8 cellular contexts compared by ENCODE assay signal in genomic region chr11:697028-697491, GRCh38. TPM values are rescaled to one million over a fixed set of nuclear protein-coding genes. Genes with fewer than 3 reads are reported as not detected.
DNase-seq lines count a peak whose midpoint lies in the region; ATAC-seq, FAIRE-seq and TF ChIP-seq lines count a peak whose summit lies in the region.

No MANE protein-coding gene starts in this region.

- TF ChIP-seq POLR2A in upper lobe of left lung (IDR thresholded peaks at IDR 0.05): peak in 1 of 4 donors; percentile 31

- H3K27me3 ChIP-seq in right atrium auricular region (no peaks in the 10 kb centered on the region), upper lobe of left lung (no peaks in the 10 kb centered on the region), small intestine (ENCODE audit: control insufficient read depth in 2 of 2, insufficient read depth in 2 of 2, low read length in 2 of 2) (no peaks in the 10 kb centered on the region)

- H3K4me1 Mint-ChIP-seq in activated T-helper 17 cell treated with anti-CD3 and anti-CD28 coated beads, Interleukin-2, amount 50 U/mL, for 72 hours: peaks cover 19% of the 10 kb centered on the region

- peak overlapping the region; percentile 89 for H3K4me3 Mint-ChIP-seq in activated T-helper 17 cell treated with anti-CD3 and anti-CD28 coated beads, Interleukin-2, amount 50 U/mL, for 72 hours

- H3K27ac Mint-ChIP-seq in activated T-helper 17 cell treated with anti-CD3 and anti-CD28 coated beads, Interleukin-2, amount 50 U/mL, for 72 hours: peak overlapping the region; percentile 72

- no peak for ATAC-seq in activated T-helper 17 cell treated with anti-CD3 and anti-CD28 coated beads, Interleukin-2, amount 50 U/mL, for 72 hours (replicated peaks)
- ATAC-seq in upper lobe of left lung (ENCODE audit: low FRiP score in 2 of 2) (peak in 1 of 2 donors; percentile 2), GM18519 (IDR thresholded peaks at IDR 0.05; ENCODE audit: low FRiP score, unreplicated experiment) (no peak), HG02763 (IDR thresholded peaks at IDR 0.05; ENCODE audit: unreplicated experiment) (no peak)

- TF ChIP-seq EP300 in upper lobe of left lung (IDR thresholded peaks at IDR 0.05): no peak

- no peaks in the 10 kb centered on the region for H3K9me3 ChIP-seq in right atrium auricular region
- no peaks in the 10 kb centered on the region for H3K9me3 ChIP-seq in upper lobe of left lung
- no peaks in the 10 kb centered on the region for H3K9me3 ChIP-seq in small intestine (ENCODE audit: control insufficient read depth, low read depth)

- no peaks in the 10 kb centered on the region for H3K9me3 Mint-ChIP-seq in activated T-helper 17 cell treated with anti-CD3 and anti-CD28 coated beads, Interleukin-2, amount 50 U/mL, for 72 hours

- no peak for TF ChIP-seq CTCF in right atrium auricular region (IDR thresholded peaks at IDR 0.05)
- TF ChIP-seq CTCF in upper lobe of left lung (IDR thresholded peaks at IDR 0.05): no peak

- H3K36me3 Mint-ChIP-seq in activated T-helper 17 cell treated with anti-CD3 and anti-CD28 coated beads, Interleukin-2, amount 50 U/mL, for 72 hours (ENCODE audit: low read depth): peaks cover 12% of the 10 kb centered on the region

- H3K36me3 ChIP-seq in right atrium auricular region (no peaks in the 10 kb centered on the region), upper lobe of left lung (peaks cover 0 to 13% (median 12%) of the 10 kb centered on the region in 4 donors), small intestine (ENCODE audit: control insufficient read depth in 2 of 2, insufficient read depth in 2 of 2, low read length in 2 of 2) (no peaks in the 10 kb centered on the region)

- no peaks in the 10 kb centered on the region for H3K27me3 Mint-ChIP-seq in activated T-helper 17 cell treated with anti-CD3 and anti-CD28 coated beads, Interleukin-2, amount 50 U/mL, for 72 hours

- 59 to 69% methylated on average over 8 to 9 of the region's 9 CpGs for WGBS in upper lobe of left lung, 2 donors
- WGBS in small intestine, 3 donors: 65 to 80% (median 76%) methylated on average over 9 of the region's 9 CpGs

- H3K27ac ChIP-seq in right atrium auricular region (peak overlapping the region; percentile 99 to 100), upper lobe of left lung (peak overlapping the region; percentile 99 to 100 (median 100)), small intestine (ENCODE audit: low read depth in 1 of 2, low read length in 1 of 2) (no peak overlapping the region)

- H3K4me1 ChIP-seq in right atrium auricular region: peaks cover 0 to 33% of the 10 kb centered on the region in 2 donors
- peaks cover 29 to 47% (median 34%) of the 10 kb centered on the region in 4 donors for H3K4me1 ChIP-seq in upper lobe of left lung
- peaks cover 0 to 9% of the 10 kb centered on the region in 2 donors for H3K4me1 ChIP-seq in small intestine (ENCODE audit: control insufficient read depth in 2 of 2, insufficient read depth in 1 of 2, low read depth in 1 of 2, low read length in 1 of 2)

- no peak overlapping the region for H3K4me3 ChIP-seq in right atrium auricular region
- peak overlapping the region in 1 of 4 donors; percentile 87 for H3K4me3 ChIP-seq in upper lobe of left lung
- H3K4me3 ChIP-seq in small intestine (ENCODE audit: low read depth in 1 of 2, low read length in 2 of 2): peak overlapping the region in 1 of 2 donors; percentile 69

- DNase-seq in right atrium auricular region (ENCODE audit: low spot score) (no peak), cardiac septum (ENCODE audit: low spot score) (no peak), kidney tubule cell (ENCODE audit: low spot score) (peak; percentile 92), upper lobe of left lung (no peak), small intestine (no peak)

- intact Hi-C loops in cardiac septum (cut with DNase I): no loop called here

- FAIRE-seq in small intestine (lab: Jason Lieb, UNC): no peak

RNA-seq across cellular contexts. Expression of gene TMEM80, which starts 1.4 kb away (rescaled TPM):
- 10 to 100 TPM; 12.5 to 20.7 TPM for total RNA-seq in right atrium auricular region
- 15.5 TPM for total RNA-seq in cardiac septum
- 10 to 100 TPM; 11.7 to 14.6 TPM for total RNA-seq in activated T-helper 17 cell treated with anti-CD3 and anti-CD28 coated beads, Interleukin-2, amount 50 U/mL, for 72 hours
- 10 to 100 TPM; 28.6 to 62.9 (median 36.1) TPM for total RNA-seq in upper lobe of left lung
- polyA plus RNA-seq in small intestine: 10 to 100 TPM; 11.9 to 22.4 (median 20.1) TPM

RNA-seq across cellular contexts. Expression of gene DEAF1, which starts 2.0 kb away (rescaled TPM):
- 10 to 100 TPM; 15.5 to 26.6 TPM for total RNA-seq in right atrium auricular region
- 21.3 TPM for total RNA-seq in cardiac septum
- 10 to 100 TPM; 43.2 to 56.0 TPM for total RNA-seq in activated T-helper 17 cell treated with anti-CD3 and anti-CD28 coated beads, Interleukin-2, amount 50 U/mL, for 72 hours
- 10 to 100 TPM; 23.9 to 87.3 (median 35.6) TPM for total RNA-seq in upper lobe of left lung
- 10 to 100 TPM; 18.2 to 39.6 (median 35.4) TPM for polyA plus RNA-seq in small intestine

RNA-seq across cellular contexts. Expression of gene EPS8L2, which starts 9.0 kb away (rescaled TPM):
- total RNA-seq in right atrium auricular region (1 to 10 TPM; 4.7 to 7.5 TPM), cardiac septum (2.3 TPM), upper lobe of left lung (100 to 1,000 TPM; 120 to 497 (median 199) TPM)
- 10 to 100 TPM; 23.6 to 34.6 TPM for total RNA-seq in activated T-helper 17 cell treated with anti-CD3 and anti-CD28 coated beads, Interleukin-2, amount 50 U/mL, for 72 hours
- 1,000 to 10,000 TPM in 2 of 3 donors, 10 to 100 TPM in 1; 90.2 to 1,255 (median 1,014) TPM for polyA plus RNA-seq in small intestine

RNA-seq across cellular contexts. Expression of gene TALDO1, which starts 50.2 kb away (rescaled TPM):
- total RNA-seq in right atrium auricular region: 100 to 1,000 TPM in 1 of 2 donors, 10 to 100 TPM in 1; 90.3 to 111 TPM
- 92.4 TPM for total RNA-seq in cardiac septum
- 100 to 1,000 TPM; 131 to 255 TPM for total RNA-seq in activated T-helper 17 cell treated with anti-CD3 and anti-CD28 coated beads, Interleukin-2, amount 50 U/mL, for 72 hours
- total RNA-seq in upper lobe of left lung: 100 to 1,000 TPM; 163 to 313 (median 217) TPM
- 100 to 1,000 TPM; 163 to 188 (median 184) TPM for polyA plus RNA-seq in small intestine

RNA-seq across cellular contexts. Expression of gene DRD4, which starts 60.0 kb away (rescaled TPM):
- total RNA-seq in right atrium auricular region (not detected), cardiac septum (0.81 TPM), upper lobe of left lung (1 to 10 TPM in 3 of 6 donors, under 1 TPM in 1, not detected in 2; 0.54 to 4.2 (median 1.5) TPM)
- 1 to 10 TPM in 1 of 2 donors, under 1 TPM in 1; 0.48 to 3.8 TPM for total RNA-seq in activated T-helper 17 cell treated with anti-CD3 and anti-CD28 coated beads, Interleukin-2, amount 50 U/mL, for 72 hours
- 1 to 10 TPM in 1 of 3 donors, under 1 TPM in 2; 0.51 to 1.4 (median 0.89) TPM for polyA plus RNA-seq in small intestine

Comparison
In these comparisons a context has a peak if more than half of its experiments do, and no peak if none do; other contexts are left out.
1. H3K27ac ChIP-seq: peak in right atrium auricular region (2 of 2) and upper lobe of left lung (4 of 4); none in small intestine (0 of 2).